In genomic region chr3:149087208-149087607, GRCh38 we compare ENCODE assay signal across 11 cellular contexts. TPM values are rescaled to one million over a fixed set of nuclear protein-coding genes. Genes with fewer than 3 reads are reported as not detected.
DNase-seq lines count a peak whose midpoint lies in the region; ATAC-seq and TF ChIP-seq lines count a peak whose summit lies in the region.
"Had no signal": no experiment of that assay in that cellular context is flagged by ENCODE, and none has a peak within 500 bp of the region (broad histone marks: within the 10 kb centered on the region; RNA-seq: fewer than 3 reads in every experiment).

No MANE protein-coding gene starts in this region.

- H3K4me3 Mint-ChIP-seq in WTC11: no peak overlapping the region
- peak overlapping the region in 9 of 10 donors; percentile 94 to 99 (median 97) for H3K4me3 Mint-ChIP-seq in naive thymus-derived CD8-positive, alpha-beta T cell

- H3K27ac Mint-ChIP-seq in WTC11: no peak overlapping the region
- no peak overlapping the region for H3K27ac Mint-ChIP-seq in naive thymus-derived CD8-positive, alpha-beta T cell

- H3K36me3 Mint-ChIP-seq in WTC11: peaks cover 18% of the 10 kb centered on the region
- H3K36me3 Mint-ChIP-seq in naive thymus-derived CD8-positive, alpha-beta T cell: peaks cover 2 to 16% (median 6%) of the 10 kb centered on the region in 3 donors

- no peak for ATAC-seq in WTC11
- no peak for ATAC-seq in naive thymus-derived CD8-positive, alpha-beta T cell
- ATAC-seq in heart right ventricle: no peak

- H3K36me3 ChIP-seq in BLaER1 (peaks cover 20% of the 10 kb centered on the region; the same call in 1 of the 2 replicates), heart right ventricle (peaks cover 0 to 22% (median 0%) of the 10 kb centered on the region in 9 donors)

- POLR2A ChIA-PET in WTC11 (lab: Charles Lee): no interaction called here
- POLR2A ChIA-PET in naive thymus-derived CD8-positive, alpha-beta T cell (lab: Charles Lee): interaction anchor here (0.7 to 1.8 kb wide), 4 partner anchors 43 to 1321 kb away, joined by 3 to 9 read pairs (median 4); partner anchors contain the start of genes HPS3 and TSC22D2

- intact Hi-C loops in heart right ventricle (cut with DNase I): loop anchor here in 2 of 10 donors (10.0 kb wide), 1 partner anchor 132 kb away; no protein-coding TSS in a partner anchor

- no peak overlapping the region; the same call in 1 of the 2 replicates for H3K27ac ChIP-seq in BLaER1
- no peak overlapping the region for H3K27ac ChIP-seq in heart right ventricle

- peaks cover 19% of the 10 kb centered on the region for H3K4me1 Mint-ChIP-seq in WTC11
- peaks cover 10 to 25% (median 22%) of the 10 kb centered on the region in 4 donors for H3K4me1 Mint-ChIP-seq in naive thymus-derived CD8-positive, alpha-beta T cell

- H3K4me3 ChIP-seq in BLaER1 (0 out of 2 replicates have a peak overlapping the region, but pooled peaks have one; percentile 79), heart right ventricle (peak overlapping the region in 1 of 10 donors; percentile 73)

- DNase-seq in D341Med (ENCODE audit: low spot score) (peak; percentile 21), WTC11 (ENCODE audit: low spot score) (no peak), LoVo (ENCODE audit: low spot score) (no peak), NCI-H2171 treated with DMSO at 0.1 percent for 48 hours (lab: John Stamatoyannopoulos, UW) (no peak), germinal center (ENCODE audit: low spot score) (no peak), heart right ventricle (no peak)
- DNase-seq in naive thymus-derived CD8-positive, alpha-beta T cell: no peak
- DNase-seq: EL, sigmoid colon had no signal

- peak overlapping the region; percentile 61; the same call in 1 of the 2 replicates for H3K4me2 ChIP-seq in BLaER1

- 98% methylated on average over 15 of the region's 15 CpGs for WGBS in heart right ventricle, 2 donors

- peaks cover 24% of the 10 kb centered on the region for H4K20me1 ChIP-seq in BLaER1

- H3K9me3 ChIP-seq in BLaER1 (peaks cover 6% of the 10 kb centered on the region; the same call in 1 of the 2 replicates), heart right ventricle (no peaks in the 10 kb centered on the region)
- H3K9me3 ChIP-seq: sigmoid colon had no signal

- TF ChIP-seq CTCF in WTC11 (IDR thresholded peaks at IDR 0.05) (no peak), heart right ventricle (IDR thresholded peaks at IDR 0.05) (no peak)

- H3K4me1 ChIP-seq in BLaER1: peaks cover 27% of the 10 kb centered on the region
- peaks cover 0 to 18% (median 10%) of the 10 kb centered on the region in 9 donors for H3K4me1 ChIP-seq in heart right ventricle

- H3K9ac ChIP-seq in BLaER1: no peak overlapping the region

- H3K27me3 Mint-ChIP-seq in WTC11 (ENCODE audit: low read depth): peaks cover 31% of the 10 kb centered on the region
- H3K27me3 Mint-ChIP-seq in naive thymus-derived CD8-positive, alpha-beta T cell: no peaks in the 10 kb centered on the region
- H3K27me3 Mint-ChIP-seq: activated naive CD8-positive, alpha-beta T cell treated with anti-CD3 and anti-CD28 coated beads, Interleukin-2, amount 10 ng/mL, durations not matched to agents 7 days and 5 days had no signal

- CTCF ChIA-PET in WTC11 (lab: Charles Lee): interaction anchor here (1.4 to 2.1 kb wide), 2 partner anchors 33 to 132 kb away, joined by 4 to 8 read pairs; no protein-coding TSS in a partner anchor

- H3K27me3 ChIP-seq in BLaER1: no peaks in the 10 kb centered on the region
- no peaks in the 10 kb centered on the region for H3K27me3 ChIP-seq in heart right ventricle
- H3K27me3 ChIP-seq: sigmoid colon had no signal

- peaks cover 4% of the 10 kb centered on the region for H3K9me3 Mint-ChIP-seq in WTC11
- no peaks in the 10 kb centered on the region for H3K9me3 Mint-ChIP-seq in naive thymus-derived CD8-positive, alpha-beta T cell
- H3K9me3 Mint-ChIP-seq: activated naive CD8-positive, alpha-beta T cell treated with anti-CD3 and anti-CD28 coated beads, Interleukin-2, amount 10 ng/mL, durations not matched to agents 7 days and 5 days had no signal

TF ChIP-seq in WTC11, 78 proteins besides CTCF, POLR2A, EP300 and RAD21:
- TF ChIP-seq TCF7 (CRISPR knock-in tag; IDR thresholded peaks at IDR 0.05; ENCODE audit: low read depth) (no peak), EMX1 (CRISPR knock-in tag; IDR thresholded peaks at IDR 0.05) (no peak), ZNF121 (CRISPR knock-in tag; IDR thresholded peaks at IDR 0.05) (0 out of 2 replicates have a peak, but pooled peaks have one; percentile 23), NFATC4 (CRISPR knock-in tag; IDR thresholded peaks at IDR 0.05) (no peak), USF1 (CRISPR knock-in tag; IDR thresholded peaks at IDR 0.05) (no peak)

RNA-seq across cellular contexts. Expression of gene HLTF, which starts 0.9 kb away (rescaled TPM):
- total RNA-seq in WTC11 (2021) (62.4 to 84.0 TPM (median 73.8 TPM) in 3 replicates), heart right ventricle (10 to 100 TPM; 19.1 to 38.6 (median 30.6) TPM)
- 10 to 100 TPM; 29.0 to 34.6 TPM for total RNA-seq in naive thymus-derived CD8-positive, alpha-beta T cell
- 10 to 100 TPM; 26.1 to 31.3 (median 31.0) TPM for polyA plus RNA-seq in naive thymus-derived CD8-positive, alpha-beta T cell
- 1 to 10 TPM; 4.5 to 4.6 TPM for polyA plus RNA-seq in heart right ventricle

RNA-seq across cellular contexts. Expression of gene HPS3, which starts 42.2 kb away (rescaled TPM):
- 51.3 to 59.6 TPM (median 58.7 TPM) in 3 replicates for total RNA-seq in WTC11 (2021)
- 10 to 100 TPM; 33.1 to 33.2 TPM for total RNA-seq in naive thymus-derived CD8-positive, alpha-beta T cell
- polyA plus RNA-seq in naive thymus-derived CD8-positive, alpha-beta T cell: 10 to 100 TPM; 31.5 to 41.0 (median 34.8) TPM
- 10 to 100 TPM in 1 of 10 donors, 1 to 10 TPM in 9; 3.9 to 12.8 (median 5.0) TPM for total RNA-seq in heart right ventricle
- 1 to 10 TPM; 3.7 to 4.4 TPM for polyA plus RNA-seq in heart right ventricle
